In the genomic region with DNA sequence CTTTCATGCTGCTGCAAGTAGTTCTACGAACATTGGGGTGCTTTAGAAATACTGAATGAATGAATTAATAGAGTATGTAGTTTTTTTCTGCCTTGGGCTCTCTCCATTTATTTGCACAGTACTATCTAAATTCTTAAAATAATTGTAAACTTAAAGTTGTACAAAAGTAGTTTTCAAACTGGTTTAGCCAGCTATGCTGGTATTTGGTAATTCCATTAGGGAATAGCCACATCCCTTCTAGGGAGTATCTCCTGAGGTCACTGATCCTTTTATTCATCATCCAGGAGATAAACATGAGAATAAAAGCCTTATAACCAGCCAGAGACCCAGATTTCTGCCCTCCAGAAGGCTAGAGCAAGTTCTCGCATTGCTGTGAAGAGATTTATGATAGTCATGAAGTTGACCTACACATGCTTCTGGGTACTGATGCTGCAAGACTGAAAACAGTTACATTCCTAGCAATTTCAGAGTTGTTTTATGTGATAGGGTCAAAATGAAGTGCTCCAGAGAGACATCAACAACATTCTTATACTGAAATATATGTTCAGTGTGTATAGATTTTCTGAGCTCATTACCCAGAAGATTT, we compare ENCODE assay signal across 24 cellular contexts.
"Had no signal": no experiment of that assay in that cellular context is flagged by ENCODE, and none has a peak within 500 bp of the region (broad histone marks: within the 10 kb centered on the region; RNA-seq: fewer than 3 reads in every experiment).

No MANE protein-coding gene starts in this region.

- H3K27ac Mint-ChIP-seq: activated CD8-positive, alpha-beta T cell treated with anti-CD3 and anti-CD28 coated beads, Interleukin-2, amount 10 ng/mL, durations not matched to agents 7 days and 5 days; activated naive CD4-positive, alpha-beta T cell treated with anti-CD3 and anti-CD28 coated beads, Interleukin-2, amount 50 U/mL, for 24 hours; activated T-helper 1 cell treated with anti-CD3 and anti-CD28 coated beads, Interleukin-12 subunit alpha, Interleukin-12 subunit beta, Interleukin-2, Interleukin-4 antibody, amounts not matched to agents 30 ng/mL and 10 ng/mL and 1 ng/mL, durations not matched to agents 14 hours and 24 hours and 36 hours; memory B cell; stimulated activated naive B cell treated with anti-CD40 and anti-IgM and Interleukin-4, amounts not matched to agents 10 μg/mL and 1 μg/mL and 100 μg/mL, for 72 hours had no signal

- DNase-seq: activated CD4-positive, alpha-beta T cell treated with anti-CD3 and anti-CD28 coated beads for 1 hour; activated CD4-positive, alpha-beta T cell treated with anti-CD3 and anti-CD28 coated beads, Interleukin-2, amount 50 U/mL, for 1 hour; activated CD8-positive, alpha-beta T cell treated with anti-CD3 and anti-CD28 coated beads, Interleukin-2, amount 10 ng/mL, durations not matched to agents 7 days and 5 days; activated gamma-delta T cell treated with Interleukin-2 at 50 U/mL for 16 hours; aorta; dermis blood vessel endothelial cell; effector CD8-positive, alpha-beta T cell; head of caudate nucleus; hypothalamus; mucosa of descending colon; occipital lobe; right lobe of liver; small intestine; stimulated activated CD4-positive, alpha-beta T cell treated with anti-CD3 and anti-CD28 coated beads, Interleukin-2, amount 100 ng/mL, for 48 hours; stimulated activated CD8-positive, alpha-beta memory T cell treated with anti-CD3 and anti-CD28 coated beads, Interleukin-4, amount 100 ng/mL, for 48 hours; stimulated activated naive B cell treated with anti-CD40 and anti-IgM and Interleukin-4, amounts not matched to agents 10 μg/mL and 1 μg/mL and 100 μg/mL, for 72 hours; T-helper 9 cell had no signal

- H3K27me3 Mint-ChIP-seq: activated naive CD4-positive, alpha-beta T cell treated with anti-CD3 and anti-CD28 coated beads, Interleukin-2, amount 50 U/mL, for 24 hours; brain; memory B cell; stimulated activated naive B cell treated with anti-CD40 and anti-IgM and Interleukin-4, amounts not matched to agents 10 μg/mL and 1 μg/mL and 100 μg/mL, for 72 hours had no signal

- H3K4me1 Mint-ChIP-seq: activated naive CD4-positive, alpha-beta T cell treated with anti-CD3 and anti-CD28 coated beads, Interleukin-2, amount 50 U/mL, for 24 hours; brain; memory B cell; neural crest cell; stimulated activated naive B cell treated with anti-CD40 and anti-IgM and Interleukin-4, amounts not matched to agents 10 μg/mL and 1 μg/mL and 100 μg/mL, for 72 hours had no signal

- H3K4me3 Mint-ChIP-seq: activated CD8-positive, alpha-beta T cell treated with anti-CD3 and anti-CD28 coated beads, Interleukin-2, amount 10 ng/mL, durations not matched to agents 7 days and 5 days; activated naive CD4-positive, alpha-beta T cell treated with anti-CD3 and anti-CD28 coated beads, Interleukin-2, amount 50 U/mL, for 24 hours; activated T-helper 1 cell treated with anti-CD3 and anti-CD28 coated beads, Interleukin-12 subunit alpha, Interleukin-12 subunit beta, Interleukin-2, Interleukin-4 antibody, amounts not matched to agents 30 ng/mL and 10 ng/mL and 1 ng/mL, durations not matched to agents 14 hours and 24 hours and 36 hours; brain; memory B cell; neural crest cell; stimulated activated naive B cell treated with anti-CD40 and anti-IgM and Interleukin-4, amounts not matched to agents 10 μg/mL and 1 μg/mL and 100 μg/mL, for 72 hours had no signal

- ATAC-seq: activated CD8-positive, alpha-beta T cell treated with anti-CD3 and anti-CD28 coated beads, Interleukin-2, amount 10 ng/mL, durations not matched to agents 7 days and 5 days; esophagus mucosa; gastroesophageal sphincter; mucosa of descending colon; stimulated activated naive B cell treated with anti-CD40 and anti-IgM and Interleukin-4, amounts not matched to agents 10 μg/mL and 1 μg/mL and 100 μg/mL, for 72 hours had no signal
